ENCODE assay signal across 14 cellular contexts in genomic region chr4:75107703-75108612, GRCh38.
DNase-seq lines count a peak whose midpoint lies in the region; ATAC-seq and FAIRE-seq lines count a peak whose summit lies in the region.
"Had no signal": no experiment of that assay in that cellular context is flagged by ENCODE, and none has a peak within 500 bp of the region (broad histone marks: within the 10 kb centered on the region; RNA-seq: fewer than 3 reads in every experiment).

No MANE protein-coding gene starts in this region.

- no peak overlapping the region for H3K14ac ChIP-seq in trophoblast cell (ENCODE audit: low read length)

- H2AK5ac ChIP-seq in trophoblast cell (ENCODE audit: low read length) = no peak overlapping the region

- no peak overlapping the region for H3K9ac ChIP-seq in trophoblast cell (ENCODE audit: low read length)

- no peak overlapping the region for H3K23ac ChIP-seq in trophoblast cell (ENCODE audit: low read length)

- H3K4me3 ChIP-seq in trophoblast cell (ENCODE audit: low read depth, low read length) = no peak overlapping the region
- H3K4me3 ChIP-seq: SJSA1, uterus had no signal

- no peak overlapping the region for H4K8ac ChIP-seq in trophoblast cell (ENCODE audit: low read depth, low read length)

- H3K79me1 ChIP-seq in trophoblast cell (ENCODE audit: low read length) = no peaks in the 10 kb centered on the region

- no peaks in the 10 kb centered on the region for H3K4me1 ChIP-seq in trophoblast cell (ENCODE audit: control insufficient read depth in 1 of 2, insufficient read depth in 2 of 2, low read length in 2 of 2)
- H3K4me1 ChIP-seq: SJSA1, uterus had no signal

- H2AFZ ChIP-seq in trophoblast cell (ENCODE audit: insufficient read depth, low read length, poor library complexity) = no peak overlapping the region

- H3K4ac ChIP-seq in trophoblast cell (ENCODE audit: low read depth, low read length) = no peak overlapping the region

- no peaks in the 10 kb centered on the region for H3K27me3 ChIP-seq in trophoblast cell (ENCODE audit: insufficient read depth, low read length)
- H3K27me3 ChIP-seq: SJSA1, uterus had no signal

- no peak overlapping the region for H2BK12ac ChIP-seq in trophoblast cell (ENCODE audit: low read length)

- no peak overlapping the region for H2BK120ac ChIP-seq in trophoblast cell (ENCODE audit: insufficient read depth, low read length, poor library complexity)

- peak; percentile 62 for FAIRE-seq in GM18507 (lab: Jason Lieb, UNC)

- H3K79me2 ChIP-seq in trophoblast cell (ENCODE audit: control insufficient read depth, insufficient read depth, low read length, poor library complexity) = no peaks in the 10 kb centered on the region

- H3K27ac ChIP-seq in trophoblast cell (ENCODE audit: low read depth, low read length) = no peak overlapping the region
- H3K27ac ChIP-seq: SJSA1, uterus had no signal

- no peak overlapping the region for H3K18ac ChIP-seq in trophoblast cell (ENCODE audit: low read length)

- peak; percentile 88 for ATAC-seq in HG02610 (IDR thresholded peaks at IDR 0.05; ENCODE audit: unreplicated experiment)
- ATAC-seq: activated CD8-positive, alpha-beta memory T cell treated with anti-CD3 and anti-CD28 coated beads, Interleukin-2, amount 10 ng/mL, durations not matched to agents 7 days and 5 days had no signal

- no peak for DNase-seq in GM18507 (ENCODE audit: extremely low spot score, insufficient read length, low read depth)
- DNase-seq in HS-5 (ENCODE audit: low read depth) = peak; percentile 11
- peak; percentile 46 for DNase-seq in inferior parietal cortex (ENCODE audit: extremely low spot score)
- DNase-seq in NCI-H1436 treated with DMSO at 0.1 percent for 48 hours (lab: John Stamatoyannopoulos, UW) = no peak
- DNase-seq in activated T-cell treated with anti-CD3 and anti-CD28 coated beads for 4 hours = no peak
- DNase-seq in trophoblast cell = no peak
- no peak for DNase-seq in cerebellum (ENCODE audit: low spot score)
- DNase-seq: activated CD8-positive, alpha-beta memory T cell treated with anti-CD3 and anti-CD28 coated beads, Interleukin-2, amount 10 ng/mL, durations not matched to agents 7 days and 5 days; IMR-90; NCI-H82; stimulated activated CD4-positive, alpha-beta T cell treated with anti-CD3 and anti-CD28 coated beads, Interleukin-2, amount 100 ng/mL, for 24 hours; uterus had no signal

- peaks cover 1% of the 10 kb centered on the region for H3K9me3 ChIP-seq in trophoblast cell (ENCODE audit: insufficient read depth, low read depth, low read length)
- H3K9me3 ChIP-seq: SJSA1, uterus had no signal

- H3K36me3 ChIP-seq in trophoblast cell (ENCODE audit: control insufficient read depth in 1 of 2, insufficient read depth in 2 of 2, low read length in 2 of 2) = no peaks in the 10 kb centered on the region
- H3K36me3 ChIP-seq: SJSA1, uterus had no signal

- H4K91ac ChIP-seq in trophoblast cell (ENCODE audit: low read depth, low read length) = no peak overlapping the region

- H4K12ac ChIP-seq in trophoblast cell (ENCODE audit: low read depth, low read length) = no peak overlapping the region

- H2BK5ac ChIP-seq in trophoblast cell (ENCODE audit: low read depth, low read length, poor library complexity) = no peak overlapping the region

- H3K4me2 ChIP-seq in trophoblast cell (ENCODE audit: low read length) = no peak overlapping the region

Comparison
In these comparisons a context has a peak if more than half of its experiments do, and no peak if none do; other contexts are left out.
1. DNase-seq: peak in HS-5 (single experiment) and inferior parietal cortex (single experiment); none in GM18507 (single experiment), NCI-H1436 treated with DMSO at 0.1 percent for 48 hours (single experiment), activated T-cell treated with anti-CD3 and anti-CD28 coated beads for 4 hours (single experiment), trophoblast cell (0 of 2) and cerebellum (single experiment).